ENCODE assay signal across 10 cellular contexts in genomic region chr1:2310332-2311183, GRCh38.
DNase-seq lines count a peak whose midpoint lies in the region; ATAC-seq and TF ChIP-seq lines count a peak whose summit lies in the region.
"Had no signal": no experiment of that assay in that cellular context is flagged by ENCODE, and none has a peak within 500 bp of the region (broad histone marks: within the 10 kb centered on the region; RNA-seq: fewer than 3 reads in every experiment).

No MANE protein-coding gene starts in this region.

- H3K27me3 ChIP-seq in BLaER1 treated with 17β-estradiol and CSF1 and Interleukin-3, amounts not matched to agents 10 nM and 100 nM, result peaks cover 0 to 10% (median 0%) of the 10 kb centered on the region in 11 experiments; a peak in 5 of 22 replicates
- H3K27me3 ChIP-seq in NT2/D1 (ENCODE audit: insufficient read depth, insufficient read length) (no peaks in the 10 kb centered on the region), fibroblast of lung (ENCODE audit: control insufficient read depth, insufficient read depth, low read length) (no peaks in the 10 kb centered on the region), trophoblast cell (ENCODE audit: insufficient read depth, low read length) (no peaks in the 10 kb centered on the region), BE2C (no peaks in the 10 kb centered on the region)

- peaks cover 21% of the 10 kb centered on the region for H3K79me1 ChIP-seq in trophoblast cell (ENCODE audit: low read length)

- no peak overlapping the region for H4K8ac ChIP-seq in trophoblast cell (ENCODE audit: low read depth, low read length)

- H4K20me1 ChIP-seq in BLaER1 treated with 17β-estradiol and CSF1 and Interleukin-3, amounts not matched to agents 10 nM and 100 nM, result peaks cover 24 to 80% (median 55%) of the 10 kb centered on the region in 11 experiments; a peak in 21 of 22 replicates
- no peaks in the 10 kb centered on the region for H4K20me1 ChIP-seq in fibroblast of lung (ENCODE audit: control insufficient read depth, extremely low read depth, insufficient read depth, low read length)

- no peak overlapping the region for H3K4ac ChIP-seq in trophoblast cell (ENCODE audit: low read depth, low read length)

- H3K9ac ChIP-seq in BLaER1 treated with 17β-estradiol and CSF1 and Interleukin-3, amounts not matched to agents 10 nM and 100 nM, result peak overlapping the region in 6 of 11 experiments; percentile 6 to 50 (median 36); a peak in 8 of 22 replicates
- peak overlapping the region; percentile 56 for H3K9ac ChIP-seq in NT2/D1 (ENCODE audit: insufficient read length, low read depth)
- H3K9ac ChIP-seq in fibroblast of lung (ENCODE audit: insufficient read depth, low read length), result no peak overlapping the region
- H3K9ac ChIP-seq in trophoblast cell (ENCODE audit: low read length), result no peak overlapping the region
- H3K9ac ChIP-seq: KMS-11 had no signal

- no peak overlapping the region for H3K4me3 ChIP-seq in BLaER1 treated with 17β-estradiol and CSF1 and Interleukin-3, amounts not matched to agents 10 nM and 100 nM
- H3K4me3 ChIP-seq in NT2/D1 (ENCODE audit: insufficient read length, low read depth) (no peak overlapping the region), fibroblast of lung (replicated peaks in 1 of 4; ENCODE audit: control extremely low read depth in 1 of 4, insufficient read depth in 1 of 4, low read depth in 3 of 4, low read length in 4 of 4) (no peak overlapping the region), trophoblast cell (ENCODE audit: low read depth, low read length) (no peak overlapping the region), BE2C (ENCODE audit: low read depth, low read length) (no peak overlapping the region)

- peaks cover 21 to 47% (median 37%) of the 10 kb centered on the region in 11 experiments for H3K36me3 ChIP-seq in BLaER1 treated with 17β-estradiol and CSF1 and Interleukin-3, amounts not matched to agents 10 nM and 100 nM
- H3K36me3 ChIP-seq in NT2/D1 (ENCODE audit: insufficient read depth, insufficient read length, low read length) (peaks cover 34% of the 10 kb centered on the region), fibroblast of lung (ENCODE audit: control insufficient read depth, insufficient read depth, low read length) (peaks cover 19% of the 10 kb centered on the region), trophoblast cell (ENCODE audit: control insufficient read depth in 1 of 2, insufficient read depth in 2 of 2, low read length in 2 of 2) (peaks cover 39 to 41% of the 10 kb centered on the region in 2 experiments), BE2C (no peaks in the 10 kb centered on the region)

- H2AFZ ChIP-seq in fibroblast of lung (ENCODE audit: low read length) (no peak overlapping the region), trophoblast cell (ENCODE audit: insufficient read depth, low read length, poor library complexity) (no peak overlapping the region)

- H3K4me1 ChIP-seq in BLaER1 treated with 17β-estradiol and CSF1 and Interleukin-3, amounts not matched to agents 10 nM and 100 nM, result peaks cover 55 to 86% (median 73%) of the 10 kb centered on the region in 10 experiments
- H3K4me1 ChIP-seq in NT2/D1 (ENCODE audit: insufficient read depth, insufficient read length) (peaks cover 31% of the 10 kb centered on the region), fibroblast of lung (ENCODE audit: control insufficient read depth, extremely low read depth, insufficient read depth, low read length) (peaks cover 15% of the 10 kb centered on the region), trophoblast cell (ENCODE audit: control insufficient read depth in 1 of 2, insufficient read depth in 2 of 2, low read length in 2 of 2) (peaks cover 22 to 28% of the 10 kb centered on the region in 2 experiments), BE2C (no peaks in the 10 kb centered on the region; the same call in 1 of the 2 replicates)

- peak overlapping the region; percentile 35 for H3K18ac ChIP-seq in trophoblast cell (ENCODE audit: low read length)

- no peak overlapping the region for H4K12ac ChIP-seq in trophoblast cell (ENCODE audit: low read depth, low read length)

- ATAC-seq in HG03457 (IDR thresholded peaks at IDR 0.05; ENCODE audit: unreplicated experiment) (no peak), SK-N-SH treated with all-trans-retinoic acid at 6 μM for 48 hours (no peak), GM18861 (IDR thresholded peaks at IDR 0.05; ENCODE audit: unreplicated experiment) (no peak)

- H3K4me2 ChIP-seq in BLaER1 treated with 17β-estradiol and CSF1 and Interleukin-3, amounts not matched to agents 10 nM and 100 nM, result peak overlapping the region; percentile 77 to 97 (median 88); a peak in 21 of 22 replicates
- H3K4me2 ChIP-seq in fibroblast of lung (ENCODE audit: extremely low read depth, insufficient read depth, low read length) (no peak overlapping the region), trophoblast cell (ENCODE audit: low read length) (no peak overlapping the region)
- H3K4me2 ChIP-seq: KMS-11 had no signal

- H3K23ac ChIP-seq in trophoblast cell (ENCODE audit: low read length), result no peak overlapping the region

- no CpG with 5 or more reads among the region's 28 CpGs for WGBS in trophoblast cell (ENCODE audit: extremely low coverage, insufficient coverage, insufficient read length)

- no peaks in the 10 kb centered on the region for H3K9me3 ChIP-seq in BLaER1 treated with 17β-estradiol and CSF1 and Interleukin-3, amounts not matched to agents 10 nM and 100 nM (replicated peaks in 1 of 11)
- H3K9me3 ChIP-seq in NT2/D1 (ENCODE audit: insufficient read depth, low read length) (no peaks in the 10 kb centered on the region), fibroblast of lung (ENCODE audit: control insufficient read depth, insufficient read depth, low read depth, low read length) (no peaks in the 10 kb centered on the region), trophoblast cell (ENCODE audit: insufficient read depth, low read depth, low read length) (no peaks in the 10 kb centered on the region), BE2C (no peaks in the 10 kb centered on the region)

- H3K79me2 ChIP-seq in fibroblast of lung (ENCODE audit: control insufficient read depth, insufficient read depth, low read length) (no peaks in the 10 kb centered on the region), trophoblast cell (ENCODE audit: control insufficient read depth, insufficient read depth, low read length, poor library complexity) (peaks cover 13% of the 10 kb centered on the region)

- no peak overlapping the region for H3K14ac ChIP-seq in trophoblast cell (ENCODE audit: low read length)

- H2BK12ac ChIP-seq in trophoblast cell (ENCODE audit: low read length), result no peak overlapping the region

- H2AK5ac ChIP-seq in trophoblast cell (ENCODE audit: low read length), result no peak overlapping the region

- no peak overlapping the region for H4K91ac ChIP-seq in trophoblast cell (ENCODE audit: low read depth, low read length)

- no peak overlapping the region for H2BK5ac ChIP-seq in trophoblast cell (ENCODE audit: low read depth, low read length, poor library complexity)

- H2BK120ac ChIP-seq in trophoblast cell (ENCODE audit: insufficient read depth, low read length, poor library complexity), result no peak overlapping the region

- no peak for TF ChIP-seq CTCF in fibroblast of lung (conservative IDR thresholded peaks at IDR 0.05 in 1 of 2, IDR thresholded peaks at IDR 0.05 in 1 of 2; ENCODE audit: low read depth in 1 of 2, low read length in 2 of 2)
- no peak for TF ChIP-seq CTCF in BE2C (IDR thresholded peaks at IDR 0.05; ENCODE audit: low read depth, low read length)

- H3K27ac ChIP-seq in BLaER1 treated with 17β-estradiol and CSF1 and Interleukin-3, amounts not matched to agents 10 nM and 100 nM, result peak overlapping the region in 5 of 11 experiments; percentile 10 to 51 (median 40); a peak in 9 of 22 replicates
- peak overlapping the region; percentile 38 for H3K27ac ChIP-seq in fibroblast of lung (ENCODE audit: insufficient read depth, low read length)
- no peak overlapping the region for H3K27ac ChIP-seq in trophoblast cell (ENCODE audit: low read depth, low read length)
- H3K27ac ChIP-seq: C4-2B, KMS-11 had no signal

- DNase-seq in NT2/D1 (ENCODE audit: low read depth, low spot score), result no peak
- no peak for DNase-seq in fibroblast of lung (ENCODE audit: low read depth in 2 of 2)
- no peak for DNase-seq in trophoblast cell
- DNase-seq in BE2C, result no peak

TF ChIP-seq in SK-N-SH treated with all-trans-retinoic acid at 6 μM for 48 hours, 23 proteins besides CTCF, POLR2A, EP300 and RAD21 (continues in another document):
- TF ChIP-seq RARB (CRISPR knock-in tag; IDR thresholded peaks at IDR 0.05) (no peak), PPARA (CRISPR knock-in tag; IDR thresholded peaks at IDR 0.05; ENCODE audit: borderline replicate concordance) (no peak), SNAI2 (CRISPR knock-in tag; IDR thresholded peaks at IDR 0.05) (no peak), ZFP30 (CRISPR knock-in tag; IDR thresholded peaks at IDR 0.05) (no peak), ZNF70 (CRISPR knock-in tag; IDR thresholded peaks at IDR 0.05) (no peak), TOX (CRISPR knock-in tag; IDR thresholded peaks at IDR 0.05; ENCODE audit: borderline replicate concordance) (no peak)
- TF ChIP-seq, protein P1, sequence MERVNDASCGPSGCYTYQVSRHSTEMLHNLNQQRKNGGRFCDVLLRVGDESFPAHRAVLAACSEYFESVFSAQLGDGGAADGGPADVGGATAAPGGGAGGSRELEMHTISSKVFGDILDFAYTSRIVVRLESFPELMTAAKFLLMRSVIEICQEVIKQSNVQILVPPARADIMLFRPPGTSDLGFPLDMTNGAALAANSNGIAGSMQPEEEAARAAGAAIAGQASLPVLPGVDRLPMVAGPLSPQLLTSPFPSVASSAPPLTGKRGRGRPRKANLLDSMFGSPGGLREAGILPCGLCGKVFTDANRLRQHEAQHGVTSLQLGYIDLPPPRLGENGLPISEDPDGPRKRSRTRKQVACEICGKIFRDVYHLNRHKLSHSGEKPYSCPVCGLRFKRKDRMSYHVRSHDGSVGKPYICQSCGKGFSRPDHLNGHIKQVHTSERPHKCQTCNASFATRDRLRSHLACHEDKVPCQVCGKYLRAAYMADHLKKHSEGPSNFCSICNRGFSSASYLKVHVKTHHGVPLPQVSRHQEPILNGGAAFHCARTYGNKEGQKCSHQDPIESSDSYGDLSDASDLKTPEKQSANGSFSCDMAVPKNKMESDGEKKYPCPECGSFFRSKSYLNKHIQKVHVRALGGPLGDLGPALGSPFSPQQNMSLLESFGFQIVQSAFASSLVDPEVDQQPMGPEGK (CRISPR knock-in tag; IDR thresholded peaks at IDR 0.05; ENCODE audit: borderline replicate concordance), result no peak

Comparison
In these comparisons a context has a peak if more than half of its experiments do, and no peak if none do; other contexts are left out.
1. H3K4me2 ChIP-seq: peak in BLaER1 treated with 17β-estradiol and CSF1 and Interleukin-3, amounts not matched to agents 10 nM and 100 nM (11 of 11); none in fibroblast of lung (single experiment) and trophoblast cell (single experiment).
2. H3K9ac ChIP-seq: peak in BLaER1 treated with 17β-estradiol and CSF1 and Interleukin-3, amounts not matched to agents 10 nM and 100 nM (6 of 11) and NT2/D1 (single experiment); none in fibroblast of lung (single experiment) and trophoblast cell (single experiment).